15 cellular contexts compared by ENCODE assay signal in the genomic region with DNA sequence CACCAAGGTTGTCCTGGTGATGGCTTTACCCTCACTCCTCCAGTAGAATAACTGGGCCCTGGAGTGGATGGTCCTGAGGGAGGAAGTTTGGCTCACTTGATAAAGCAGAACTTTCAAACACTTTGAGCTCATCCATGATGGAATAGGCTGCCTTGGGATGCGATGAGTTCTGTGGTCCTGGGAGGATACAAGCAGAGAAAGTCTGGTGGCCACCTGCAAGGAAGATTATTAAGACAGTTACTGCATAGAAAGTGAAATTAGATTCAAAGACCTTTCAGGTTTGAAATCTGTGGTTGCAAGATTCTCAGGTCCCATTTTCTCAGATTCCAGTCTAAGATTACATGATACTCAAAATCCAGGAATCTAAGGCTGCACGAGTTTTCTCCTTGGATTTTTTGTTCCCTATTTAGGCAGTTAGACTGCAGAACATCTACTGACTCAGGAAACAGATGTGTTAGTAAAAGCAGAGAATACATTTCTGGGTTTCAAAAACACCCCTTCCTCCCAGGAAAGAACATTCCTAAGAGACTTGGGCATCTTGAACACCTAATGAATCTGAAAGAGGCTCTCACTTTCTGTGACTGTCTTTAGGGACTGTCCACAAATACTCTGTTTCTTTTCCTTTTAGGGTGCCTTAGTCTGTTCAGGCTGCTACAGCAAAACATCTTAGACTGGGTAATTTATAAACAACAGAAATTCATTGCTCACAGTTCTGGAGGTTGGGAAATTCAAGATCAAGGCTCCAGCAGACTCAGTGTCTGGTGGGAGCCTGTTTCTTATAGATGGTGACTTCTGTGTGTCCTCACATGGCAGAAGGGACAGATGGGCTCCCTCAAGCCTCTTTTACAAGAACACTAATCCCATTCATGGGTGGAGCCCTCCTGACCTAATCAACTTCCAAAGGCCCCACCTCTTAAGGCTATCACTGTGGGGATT. TPM values are rescaled to one million over a fixed set of nuclear protein-coding genes. Genes with fewer than 3 reads are reported as not detected.
DNase-seq lines count a peak whose midpoint lies in the region; ATAC-seq, FAIRE-seq and TF ChIP-seq lines count a peak whose summit lies in the region.
"Had no signal": no experiment of that assay in that cellular context is flagged by ENCODE, and none has a peak within 500 bp of the region (broad histone marks: within the 10 kb centered on the region; RNA-seq: fewer than 3 reads in every experiment).

No MANE protein-coding gene starts in this region.

- H3K27ac ChIP-seq in RWPE2 (ENCODE audit: poor library complexity, severe bottlenecking) (peak overlapping the region; percentile 77), stomach (peak overlapping the region in 4 of 5 donors; percentile 43 to 70 (median 56))

- no peaks in the 10 kb centered on the region for H3K27me3 ChIP-seq in RWPE2 (ENCODE audit: insufficient read depth, poor library complexity, severe bottlenecking)
- no peaks in the 10 kb centered on the region for H3K27me3 ChIP-seq in stomach

- peaks cover 7% of the 10 kb centered on the region for H3K4me1 Mint-ChIP-seq in stimulated activated memory B cell treated with anti-CD40 and anti-IgM and Interleukin-4, amounts not matched to agents 10 μg/mL and 1 μg/mL and 100 μg/mL, for 72 hours

- H3K4me1 ChIP-seq in RWPE2 (ENCODE audit: insufficient read depth, poor library complexity, severe bottlenecking) = peaks cover 22% of the 10 kb centered on the region
- H3K4me1 ChIP-seq in stomach = peaks cover 13 to 38% (median 23%) of the 10 kb centered on the region in 4 donors

- peaks cover 3% of the 10 kb centered on the region for H3K9me3 Mint-ChIP-seq in stimulated activated memory B cell treated with anti-CD40 and anti-IgM and Interleukin-4, amounts not matched to agents 10 μg/mL and 1 μg/mL and 100 μg/mL, for 72 hours
- H3K9me3 Mint-ChIP-seq: dendritic cell treated with granulocyte-macrophage colony-stimulating factor and Interleukin-4, amounts not matched to agents 40 ng/mL and 50 ng/mL, for 4 days had no signal

- FAIRE-seq in G401.6 (lab: Jason Lieb, UNC) = peak; percentile 95

- no peak overlapping the region for H3K4me3 Mint-ChIP-seq in stimulated activated memory B cell treated with anti-CD40 and anti-IgM and Interleukin-4, amounts not matched to agents 10 μg/mL and 1 μg/mL and 100 μg/mL, for 72 hours
- H3K4me3 Mint-ChIP-seq: dendritic cell treated with granulocyte-macrophage colony-stimulating factor and Interleukin-4, amounts not matched to agents 40 ng/mL and 50 ng/mL, for 4 days had no signal

- intact Hi-C loops in stomach (cut with DNase I; ENCODE audit: low total_unique reads) = no loop called here

- H3K9me3 ChIP-seq in RWPE2 (ENCODE audit: severe bottlenecking) (peaks cover 4% of the 10 kb centered on the region), stomach (no peaks in the 10 kb centered on the region)

- TF ChIP-seq POLR2A in stomach (IDR thresholded peaks at IDR 0.05) = no peak

- 45 to 68% (median 63%) methylated on average over 2 of the region's 2 CpGs for WGBS in stomach, 5 donors

- no peak overlapping the region for H3K4me3 ChIP-seq in RWPE2 (ENCODE audit: severe bottlenecking)
- H3K4me3 ChIP-seq in fibroblast of mammary gland (ENCODE audit: control insufficient read depth, low read depth, low read length) = no peak overlapping the region
- H3K4me3 ChIP-seq in stomach = no peak overlapping the region

- H3K27me3 Mint-ChIP-seq in stimulated activated memory B cell treated with anti-CD40 and anti-IgM and Interleukin-4, amounts not matched to agents 10 μg/mL and 1 μg/mL and 100 μg/mL, for 72 hours = peaks cover 18% of the 10 kb centered on the region
- H3K27me3 Mint-ChIP-seq: dendritic cell treated with granulocyte-macrophage colony-stimulating factor and Interleukin-4, amounts not matched to agents 40 ng/mL and 50 ng/mL, for 4 days had no signal

- DNase-seq in RWPE2 (ENCODE audit: low spot score) = peak; percentile 33
- peak; percentile 78 for DNase-seq in fibroblast of mammary gland (ENCODE audit: low read depth)
- DNase-seq in stomach = no peak
- no peak for DNase-seq in nucleus accumbens (lab: John Stamatoyannopoulos, UW)
- no peak for DNase-seq in NCI-H526 treated with DMSO at 0.1 percent for 48 hours (lab: John Stamatoyannopoulos, UW)
- DNase-seq: activated CD4-positive, alpha-beta T cell treated with anti-CD3 and anti-CD28 coated beads, Interleukin-2, amount 50 U/mL, for 1 hour; activated gamma-delta T cell; hypothalamus; NCI-H1417 treated with DMSO at 0.1 percent for 48 hours had no signal

- H3K36me3 ChIP-seq in RWPE2 (ENCODE audit: low read depth) = no peaks in the 10 kb centered on the region
- no peaks in the 10 kb centered on the region for H3K36me3 ChIP-seq in stomach

- TF ChIP-seq CTCF in RWPE2 (IDR thresholded peaks at IDR 0.05; ENCODE audit: poor library complexity, severe bottlenecking) (no peak), fibroblast of mammary gland (conservative IDR thresholded peaks at IDR 0.05; ENCODE audit: control insufficient read depth, insufficient read depth, low read depth, low read length) (no peak), stomach (IDR thresholded peaks at IDR 0.05) (no peak)

- no peak for TF ChIP-seq EP300 in stomach (IDR thresholded peaks at IDR 0.05)

- no peak overlapping the region for H3K27ac Mint-ChIP-seq in stimulated activated memory B cell treated with anti-CD40 and anti-IgM and Interleukin-4, amounts not matched to agents 10 μg/mL and 1 μg/mL and 100 μg/mL, for 72 hours
- H3K27ac Mint-ChIP-seq: dendritic cell treated with granulocyte-macrophage colony-stimulating factor and Interleukin-4, amounts not matched to agents 40 ng/mL and 50 ng/mL, for 4 days had no signal

- H3K36me3 Mint-ChIP-seq in stimulated activated memory B cell treated with anti-CD40 and anti-IgM and Interleukin-4, amounts not matched to agents 10 μg/mL and 1 μg/mL and 100 μg/mL, for 72 hours = no peaks in the 10 kb centered on the region

- ATAC-seq in RWPE2 (ENCODE audit: low read depth) = no peak
- no peak for ATAC-seq in stimulated activated memory B cell treated with anti-CD40 and anti-IgM and Interleukin-4, amounts not matched to agents 10 μg/mL and 1 μg/mL and 100 μg/mL, for 72 hours
- no peak for ATAC-seq in GM21717 (IDR thresholded peaks at IDR 0.05; ENCODE audit: unreplicated experiment)
- ATAC-seq: sciatic nerve had no signal

RNA-seq across cellular contexts. Expression of a gene that starts 19.6 kb away (rescaled TPM):
- total RNA-seq in stomach = 100 to 1,000 TPM in 1 of 5 donors, 10 to 100 TPM in 1, not detected in 3; 19.9 to 193 TPM
- polyA plus RNA-seq in stomach = 1 to 10 TPM; 2.5 to 8.2 (median 3.4) TPM
- total RNA-seq: mononuclear cell had no signal

RNA-seq across cellular contexts. Expression of a gene that starts 44.1 kb away (rescaled TPM):
- total RNA-seq in stomach = 100 to 1,000 TPM in 1 of 5 donors, 10 to 100 TPM in 3, 1 to 10 TPM in 1; 2.3 to 165 (median 22.3) TPM
- 10 to 100 TPM; 27.9 to 81.0 (median 53.1) TPM for polyA plus RNA-seq in stomach

RNA-seq across cellular contexts. Expression of a gene that starts 50.1 kb away (rescaled TPM):
- 1 to 10 TPM in 3 of 5 donors, not detected in 2; 1.5 to 7.7 (median 4.5) TPM for total RNA-seq in stomach
- polyA plus RNA-seq in stomach = 1 to 10 TPM in 1 of 3 donors, under 1 TPM in 2; 0.46 to 2.6 (median 0.78) TPM

Comparison
In these comparisons a context has a peak if more than half of its experiments do, and no peak if none do; other contexts are left out.
1. DNase-seq: peak in RWPE2 (single experiment) and fibroblast of mammary gland (single experiment); none in stomach (single experiment), nucleus accumbens (0 of 56) and NCI-H526 treated with DMSO at 0.1 percent for 48 hours (single experiment).